1 cellular context compared by ENCODE assay signal in the genomic region with DNA sequence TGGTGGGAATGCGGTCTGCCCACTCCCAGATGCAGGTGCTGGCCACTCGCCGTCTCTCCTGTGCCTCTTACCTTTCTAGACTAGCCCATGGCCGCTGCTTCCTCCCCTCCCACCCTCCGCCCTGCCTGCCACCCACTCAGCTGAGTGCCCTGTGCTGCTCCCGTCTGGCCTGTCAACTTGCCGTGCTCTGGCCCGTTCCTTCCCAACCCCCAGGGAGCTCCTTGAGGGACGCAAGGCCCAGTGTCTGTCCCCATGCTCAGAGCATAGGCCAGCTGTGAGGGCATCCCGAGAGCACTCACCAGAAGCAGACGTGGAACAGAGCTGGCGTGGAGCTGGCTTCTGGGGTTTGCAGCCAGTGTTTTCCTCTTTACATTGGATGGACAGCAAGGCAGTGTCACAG.
TF ChIP-seq lines count a peak whose summit lies in the region.

No MANE protein-coding gene starts in this region.

TF ChIP-seq in K562, 482 proteins besides CTCF, POLR2A, EP300 and RAD21:
- TF ChIP-seq SMAD1 (IDR thresholded peaks at IDR 0.05; ENCODE audit: low read depth, low read length, partially characterized antibody): no peak
- peak; percentile 49 for TF ChIP-seq POLR2G (IDR thresholded peaks at IDR 0.05; ENCODE audit: low read depth, low read length)
- TF ChIP-seq KAT2B (IDR thresholded peaks at IDR 0.05; ENCODE audit: low read depth, low read length): no peak
